In genomic region chr19:4793278-4793677, GRCh38 we compare ENCODE assay signal across 8 cellular contexts. TPM values are rescaled to one million over a fixed set of nuclear protein-coding genes. Genes with fewer than 3 reads are reported as not detected.
DNase-seq lines count a peak whose midpoint lies in the region; ATAC-seq, FAIRE-seq and TF ChIP-seq lines count a peak whose summit lies in the region.
"Not testable (repeated sequence)": the region's sequence is repeated elsewhere in the genome, so short reads cannot be mapped to it uniquely, and the experiment has no call there.

No MANE protein-coding gene starts in this region.

- H3K27ac Mint-ChIP-seq in CD4-positive, alpha-beta memory T cell = peak overlapping the region in 4 of 7 donors; percentile 19 to 57 (median 45)
- H3K27ac Mint-ChIP-seq in T-cell; astrocyte (ENCODE audit: unreplicated experiment); glutamatergic neuron (ENCODE audit: unreplicated experiment): not testable (repeated sequence)
- peak overlapping the region; percentile 92 for H3K27ac Mint-ChIP-seq in activated T-cell treated with anti-CD3 and anti-CD28 coated beads, Interleukin-2, amount 50 U/mL, for 24 hours
- H3K27ac Mint-ChIP-seq in stimulated activated naive B cell treated with anti-CD40 and anti-IgM and Interleukin-4, amounts not matched to agents 10 μg/mL and 1 μg/mL and 100 μg/mL, for 72 hours = peak overlapping the region; percentile 31

- peak overlapping the region; percentile 91 for H3K4me2 ChIP-seq in astrocyte (ENCODE audit: low read length)
- H3K4me2 ChIP-seq in neural cell (ENCODE audit: low read length) = not testable (repeated sequence)

- POLR2A ChIA-PET in CD4-positive, alpha-beta memory T cell (lab: Charles Lee; ENCODE audit: partially characterized antibody) = interaction anchor here (4.9 kb wide), 1 partner anchor 70 kb away, joined by 76 read pairs; the partner anchor contains the start of gene DPP9
- POLR2A ChIA-PET in T-cell (lab: Charles Lee) = not testable (repeated sequence)

- CTCF ChIA-PET in CD4-positive, alpha-beta memory T cell (lab: Charles Lee; ENCODE audit: partially characterized antibody) = interaction anchor here (3.3 kb wide), 1 partner anchor 16 kb away, joined by 30 read pairs; no protein-coding TSS in a partner anchor
- CTCF ChIA-PET in T-cell (lab: Charles Lee) = not testable (repeated sequence)

- peak overlapping the region; percentile 19 for H3K9ac ChIP-seq in HUES6 (ENCODE audit: low read length)
- peak overlapping the region; percentile 20 for H3K9ac ChIP-seq in astrocyte (ENCODE audit: low read length)
- H3K9ac ChIP-seq in neural cell (ENCODE audit: low read length) = not testable (repeated sequence)

- H3K4me1 Mint-ChIP-seq in CD4-positive, alpha-beta memory T cell = peaks cover 11 to 46% (median 28%) of the 10 kb centered on the region in 4 donors
- peaks cover 26 to 45% (median 44%) of the 10 kb centered on the region in 3 donors for H3K4me1 Mint-ChIP-seq in T-cell
- peaks cover 45% of the 10 kb centered on the region for H3K4me1 Mint-ChIP-seq in activated T-cell treated with anti-CD3 and anti-CD28 coated beads, Interleukin-2, amount 50 U/mL, for 24 hours (ENCODE audit: low read depth)
- H3K4me1 Mint-ChIP-seq in astrocyte (ENCODE audit: low read depth, unreplicated experiment); glutamatergic neuron (ENCODE audit: low read depth, unreplicated experiment): not testable (repeated sequence)
- peaks cover 24 to 45% of the 10 kb centered on the region in 2 donors for H3K4me1 Mint-ChIP-seq in stimulated activated naive B cell treated with anti-CD40 and anti-IgM and Interleukin-4, amounts not matched to agents 10 μg/mL and 1 μg/mL and 100 μg/mL, for 72 hours

- intact Hi-C loops in CD4-positive, alpha-beta memory T cell (cut with micrococcal nuclease) = loop anchor here (5.0 kb wide), 1 partner anchor 216 kb away; no protein-coding TSS in a partner anchor

- not testable (repeated sequence) for H2AFZ ChIP-seq in astrocyte (ENCODE audit: low read depth, low read length); neural cell (ENCODE audit: low read depth, low read length)

- peaks cover 54% of the 10 kb centered on the region for H3K79me2 ChIP-seq in astrocyte (ENCODE audit: insufficient read depth, low read length)
- H3K79me2 ChIP-seq in neural cell (replicated peaks; ENCODE audit: insufficient read depth, low read length) = peaks cover 36% of the 10 kb centered on the region

- not testable (repeated sequence) for H3K27me3 Mint-ChIP-seq in CD4-positive, alpha-beta memory T cell; T-cell; activated T-cell treated with anti-CD3 and anti-CD28 coated beads, Interleukin-2, amount 50 U/mL, for 24 hours; astrocyte (ENCODE audit: low read depth, unreplicated experiment); glutamatergic neuron (ENCODE audit: unreplicated experiment); stimulated activated naive B cell treated with anti-CD40 and anti-IgM and Interleukin-4, amounts not matched to agents 10 μg/mL and 1 μg/mL and 100 μg/mL, for 72 hours

- not testable (repeated sequence) for H3K27me3 ChIP-seq in CD4-positive, alpha-beta memory T cell (ENCODE audit: insufficient read depth, low read length); HUES6 (ENCODE audit: control insufficient read depth, insufficient read depth, low read length); astrocyte (ENCODE audit: insufficient read depth, low read length); neural cell (ENCODE audit: insufficient read depth, low read depth, low read length)

- not testable (repeated sequence) for H3K27ac ChIP-seq in CD4-positive, alpha-beta memory T cell (ENCODE audit: low read depth, low read length); HUES6 (ENCODE audit: low read depth, low read length); astrocyte (ENCODE audit: low read depth, low read length); neural cell (ENCODE audit: low read length)

- H3K9me3 Mint-ChIP-seq in CD4-positive, alpha-beta memory T cell; T-cell; activated T-cell treated with anti-CD3 and anti-CD28 coated beads, Interleukin-2, amount 50 U/mL, for 24 hours; astrocyte (ENCODE audit: unreplicated experiment); glutamatergic neuron (ENCODE audit: unreplicated experiment); stimulated activated naive B cell treated with anti-CD40 and anti-IgM and Interleukin-4, amounts not matched to agents 10 μg/mL and 1 μg/mL and 100 μg/mL, for 72 hours: not testable (repeated sequence)

- not testable (repeated sequence) for TF ChIP-seq EP300 in neural cell (conservative IDR thresholded peaks at IDR 0.05; ENCODE audit: poor library complexity, severe bottlenecking)

- H3K9me3 ChIP-seq in CD4-positive, alpha-beta memory T cell (ENCODE audit: control insufficient read depth in 1 of 2, low read length in 2 of 2); HUES6 (ENCODE audit: control insufficient read depth, insufficient read depth, low read depth, low read length); astrocyte (ENCODE audit: insufficient read depth, low read depth, low read length); neural cell (ENCODE audit: low read length): not testable (repeated sequence)

- H3K36me3 ChIP-seq in CD4-positive, alpha-beta memory T cell (ENCODE audit: insufficient read depth, low read length) = peaks cover 35% of the 10 kb centered on the region
- peaks cover 37% of the 10 kb centered on the region for H3K36me3 ChIP-seq in HUES6 (ENCODE audit: control insufficient read depth, insufficient read depth, low read length)
- H3K36me3 ChIP-seq in astrocyte (ENCODE audit: insufficient read depth, low read length) = peaks cover 16% of the 10 kb centered on the region
- not testable (repeated sequence) for H3K36me3 ChIP-seq in neural cell (ENCODE audit: insufficient read depth, low read length)

- DNase-seq in CD4-positive, alpha-beta memory T cell; T-cell; activated T-cell treated with anti-CD3 and anti-CD28 coated beads, Interleukin-2, amount 50 U/mL, for 24 hours; astrocyte (ENCODE audit: low read depth); glutamatergic neuron; stimulated activated naive B cell treated with anti-CD40 and anti-IgM and Interleukin-4, amounts not matched to agents 10 μg/mL and 1 μg/mL and 100 μg/mL, for 72 hours: not testable (repeated sequence)

- H3F3A ChIP-seq in neural cell (ENCODE audit: insufficient read depth, low read length, poor library complexity, severe bottlenecking) = not testable (repeated sequence)

- not testable (repeated sequence) for H3K9me2 ChIP-seq in neural cell (ENCODE audit: insufficient read depth, low read length)

- peaks cover 36% of the 10 kb centered on the region for H3K4me1 ChIP-seq in CD4-positive, alpha-beta memory T cell (ENCODE audit: insufficient read depth, low read length)
- H3K4me1 ChIP-seq in HUES6 (ENCODE audit: control insufficient read depth, insufficient read depth, low read length) = not testable (repeated sequence)
- peaks cover 17% of the 10 kb centered on the region for H3K4me1 ChIP-seq in astrocyte (ENCODE audit: insufficient read depth, low read length)

- ATAC-seq in T-cell (replicated peaks in 1 of 4); stimulated activated naive B cell treated with anti-CD40 and anti-IgM and Interleukin-4, amounts not matched to agents 10 μg/mL and 1 μg/mL and 100 μg/mL, for 72 hours (replicated peaks): not testable (repeated sequence)

- H3K4me3 Mint-ChIP-seq in CD4-positive, alpha-beta memory T cell = peak overlapping the region in 7 of 8 donors; percentile 33 to 71 (median 61)
- peak overlapping the region; percentile 70 to 85 (median 77) for H3K4me3 Mint-ChIP-seq in T-cell
- peak overlapping the region; percentile 88 for H3K4me3 Mint-ChIP-seq in activated T-cell treated with anti-CD3 and anti-CD28 coated beads, Interleukin-2, amount 50 U/mL, for 24 hours
- peak overlapping the region; percentile 80 for H3K4me3 Mint-ChIP-seq in astrocyte (ENCODE audit: unreplicated experiment)
- peak overlapping the region; percentile 11 for H3K4me3 Mint-ChIP-seq in glutamatergic neuron (ENCODE audit: unreplicated experiment)
- H3K4me3 Mint-ChIP-seq in stimulated activated naive B cell treated with anti-CD40 and anti-IgM and Interleukin-4, amounts not matched to agents 10 μg/mL and 1 μg/mL and 100 μg/mL, for 72 hours = peak overlapping the region; percentile 87 to 90

- not testable (repeated sequence) for FAIRE-seq in astrocyte (lab: Jason Lieb, UNC)

- peaks cover 7 to 40% of the 10 kb centered on the region in 2 donors for H3K36me3 Mint-ChIP-seq in CD4-positive, alpha-beta memory T cell
- H3K36me3 Mint-ChIP-seq in T-cell = peaks cover 21% of the 10 kb centered on the region
- H3K36me3 Mint-ChIP-seq in activated T-cell treated with anti-CD3 and anti-CD28 coated beads, Interleukin-2, amount 50 U/mL, for 24 hours (ENCODE audit: low read depth) = peaks cover 58% of the 10 kb centered on the region
- not testable (repeated sequence) for H3K36me3 Mint-ChIP-seq in astrocyte (ENCODE audit: low read depth, unreplicated experiment); glutamatergic neuron (ENCODE audit: unreplicated experiment)
- H3K36me3 Mint-ChIP-seq in stimulated activated naive B cell treated with anti-CD40 and anti-IgM and Interleukin-4, amounts not matched to agents 10 μg/mL and 1 μg/mL and 100 μg/mL, for 72 hours = peaks cover 11 to 36% of the 10 kb centered on the region in 2 donors

- not testable (repeated sequence) for TF ChIP-seq RAD21 in neural cell (conservative IDR thresholded peaks at IDR 0.05)

- peaks cover 39% of the 10 kb centered on the region for H4K20me1 ChIP-seq in astrocyte (ENCODE audit: insufficient read depth, low read length)
- not testable (repeated sequence) for H4K20me1 ChIP-seq in neural cell (ENCODE audit: insufficient read depth)

- TF ChIP-seq CTCF in astrocyte (IDR thresholded peaks at IDR 0.05; ENCODE audit: insufficient read depth, low read depth, low read length); glutamatergic neuron (IDR thresholded peaks at IDR 0.05; ENCODE audit: partially characterized antibody, unreplicated experiment); neural cell (IDR thresholded peaks at IDR 0.05; ENCODE audit: poor library complexity, severe bottlenecking): not testable (repeated sequence)

- not testable (repeated sequence) for H3K4me3 ChIP-seq in CD4-positive, alpha-beta memory T cell (ENCODE audit: low read length in 2 of 2); HUES6 (ENCODE audit: low read depth, low read length); astrocyte (ENCODE audit: insufficient read depth, low read depth, low read length)
- peak overlapping the region; percentile 82 for H3K4me3 ChIP-seq in neural cell (ENCODE audit: low read length)

RNA-seq across cellular contexts. Expression of gene FEM1A, which starts 1.7 kb away (rescaled TPM):
- total RNA-seq in CD4-positive, alpha-beta memory T cell = 10 to 100 TPM; 16.7 TPM
- 1 to 10 TPM; 1.3 to 3.1 TPM for polyA plus RNA-seq in CD4-positive, alpha-beta memory T cell
- total RNA-seq in T-cell (10 to 100 TPM in 4 of 5 donors, 1 to 10 TPM in 1; 9.7 to 17.7 (median 16.1) TPM), astrocyte (12.0 and 12.6 TPM in 2 replicates), glutamatergic neuron (ENCODE audit: unreplicated experiment) (11.3 TPM)
- polyA plus RNA-seq in neural cell = 8.7 and 9.4 TPM in 2 replicates
- polyA minus RNA-seq in neural cell = 25.7 and 31.4 TPM in 2 replicates

RNA-seq across cellular contexts. Expression of gene TICAM1, which starts 38.2 kb away (rescaled TPM):
- total RNA-seq in CD4-positive, alpha-beta memory T cell = 10 to 100 TPM; 16.0 to 17.9 TPM
- 10 to 100 TPM in 1 of 2 donors, 1 to 10 TPM in 1; 2.2 to 18.1 TPM for polyA plus RNA-seq in CD4-positive, alpha-beta memory T cell
- total RNA-seq in T-cell (10 to 100 TPM; 12.8 to 20.3 (median 16.8) TPM), astrocyte (10.0 TPM in 2 replicates), glutamatergic neuron (ENCODE audit: unreplicated experiment) (not detected)
- polyA plus RNA-seq in neural cell = not detected in 2 replicates
- polyA minus RNA-seq in neural cell = not detected in 2 replicates

Comparison
In these comparisons a context has a peak if more than half of its experiments do, and no peak if none do; other contexts are left out.
1. H3K4me3 Mint-ChIP-seq: peak in every context shown above with its lines; median percentile 88 in stimulated activated naive B cell treated with anti-CD40 and anti-IgM and Interleukin-4, amounts not matched to agents 10 μg/mL and 1 μg/mL and 100 μg/mL, for 72 hours; 88 in activated T-cell treated with anti-CD3 and anti-CD28 coated beads, Interleukin-2, amount 50 U/mL, for 24 hours; 80 in astrocyte; 77 in T-cell; 61 in CD4-positive, alpha-beta memory T cell; 11 in glutamatergic neuron.
2. RNA of gene TICAM1, which starts 38.2 kb away (total RNA-seq): 16.0 to 17.9 TPM in CD4-positive, alpha-beta memory T cell, 12.8 to 20.3 TPM in T-cell and 10.0 TPM in astrocyte; not detected in glutamatergic neuron (single experiment); every median in the first group is over 10 times any median in the second.